ENCODE assay signal across 1 cellular context in genomic region chr1:43475611-43476401, GRCh38.
A peak's percentile ranks its signal among the peaks of the same experiment; 100 is the strongest.
TF ChIP-seq lines count a peak whose summit lies in the region.

No MANE protein-coding gene starts in this region.

TF ChIP-seq in endothelial cell of umbilical vein, 7 proteins besides CTCF, POLR2A, EP300 and RAD21:
- TF ChIP-seq GATA2 (IDR thresholded peaks at IDR 0.05; ENCODE audit: insufficient read depth, insufficient read length, low read depth, low read length) (peak; percentile 81), MAX (IDR thresholded peaks at IDR 0.05; ENCODE audit: insufficient read depth, insufficient read length) (peak; percentile 63), JUN (IDR thresholded peaks at IDR 0.05; ENCODE audit: borderline replicate concordance, insufficient read depth, insufficient read length, low read depth) (peak; percentile 92), FOS (IDR thresholded peaks at IDR 0.05; ENCODE audit: borderline replicate concordance, insufficient read depth, low read length) (peak; percentile 61), POLR2AphosphoS5 (IDR thresholded peaks at IDR 0.05; ENCODE audit: insufficient read depth, low read depth, low read length) (peak; percentile 73)
